Comparison of ENCODE assay signal across 21 cellular contexts in the genomic region with DNA sequence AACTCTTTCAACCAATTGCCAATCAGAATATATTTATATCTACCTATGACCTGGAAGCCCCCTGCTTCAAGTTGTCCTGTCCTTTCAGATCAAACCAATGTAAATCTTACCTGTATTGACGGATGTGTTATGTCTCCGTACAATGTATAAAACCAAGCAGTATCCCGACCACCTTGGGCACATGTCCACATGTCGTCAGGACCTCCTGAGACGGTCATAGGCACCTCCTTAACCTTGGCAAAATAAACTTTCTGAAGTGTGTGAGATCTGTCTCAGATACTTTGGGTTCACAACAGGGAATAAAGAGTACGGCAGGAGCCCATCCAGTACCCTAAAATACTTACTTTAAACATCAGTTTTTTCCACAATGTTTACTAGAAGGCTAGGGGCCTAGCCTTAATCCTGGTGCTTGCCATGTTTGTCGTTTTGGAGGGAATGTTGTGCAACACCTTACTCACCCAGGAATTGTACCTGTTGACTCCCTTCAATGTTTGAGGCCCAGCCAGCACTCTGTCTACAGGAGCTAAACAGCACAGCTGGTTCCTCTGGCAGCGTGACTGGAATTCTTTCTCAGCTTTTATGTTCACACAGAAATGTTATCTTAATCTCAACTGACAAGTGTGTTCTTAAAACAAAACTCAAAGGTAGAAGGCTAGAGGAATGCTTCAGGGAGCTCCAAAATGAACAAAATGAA.
DNase-seq lines count a peak whose midpoint lies in the region; ATAC-seq, FAIRE-seq and TF ChIP-seq lines count a peak whose summit lies in the region.
"Had no signal": no experiment of that assay in that cellular context is flagged by ENCODE, and none has a peak within 500 bp of the region (broad histone marks: within the 10 kb centered on the region; RNA-seq: fewer than 3 reads in every experiment).

No MANE protein-coding gene starts in this region.

- ATAC-seq in GM18498 (IDR thresholded peaks at IDR 0.05; ENCODE audit: unreplicated experiment), result no peak
- ATAC-seq: activated CD4-positive, CD25-positive, alpha-beta regulatory T cell treated with anti-CD3 and anti-CD28 coated beads, Interleukin-2, amount 50 U/mL, for 24 hours; naive thymus-derived CD4-positive, alpha-beta T cell; right cardiac atrium; stimulated activated memory B cell treated with anti-CD40 and anti-IgM and Interleukin-4, amounts not matched to agents 10 μg/mL and 1 μg/mL and 100 μg/mL, for 72 hours had no signal

- H3K4me3 Mint-ChIP-seq in nephron, result no peak overlapping the region
- H3K4me3 Mint-ChIP-seq: activated naive CD8-positive, alpha-beta T cell; CD4-positive, CD25-positive, alpha-beta regulatory T cell; dendritic cell treated with granulocyte-macrophage colony-stimulating factor and Interleukin-4, amounts not matched to agents 40 ng/mL and 50 ng/mL, for 4 days; naive thymus-derived CD4-positive, alpha-beta T cell; stimulated activated memory B cell treated with anti-CD40 and anti-IgM and Interleukin-4, amounts not matched to agents 10 μg/mL and 1 μg/mL and 100 μg/mL, for 72 hours had no signal

- no peaks in the 10 kb centered on the region for H3K27me3 Mint-ChIP-seq in nephron (ENCODE audit: low read depth)
- H3K27me3 Mint-ChIP-seq: activated naive CD8-positive, alpha-beta T cell; dendritic cell treated with granulocyte-macrophage colony-stimulating factor and Interleukin-4, amounts not matched to agents 40 ng/mL and 50 ng/mL, for 4 days; stimulated activated memory B cell treated with anti-CD40 and anti-IgM and Interleukin-4, amounts not matched to agents 10 μg/mL and 1 μg/mL and 100 μg/mL, for 72 hours had no signal

- H3K79me2 ChIP-seq in ACC112 (ENCODE audit: control insufficient read depth, insufficient read depth, low read length, unreplicated experiment), result no peaks in the 10 kb centered on the region

- in situ Hi-C loops in astrocyte of the cerebellum (cut with HindIII; ENCODE audit: low sequenced_read_pairs), result no loop called here

- DNase-seq in astrocyte of the cerebellum (ENCODE audit: low read depth), result peak; percentile 18
- peak; percentile 8 for DNase-seq in iPS-NIHi11 (ENCODE audit: low spot score)
- no peak for DNase-seq in UCSD-AML1 (lab: John Stamatoyannopoulos, UW; ENCODE audit: unreplicated experiment)
- DNase-seq in HEK293T (ENCODE audit: extremely low spot score), result no peak
- DNase-seq in H54 (ENCODE audit: insufficient read length, low spot score), result no peak
- DNase-seq: activated CD8-positive, alpha-beta memory T cell treated with anti-CD3 and anti-CD28 coated beads, Interleukin-2, amount 50 U/mL, for 4 hours; CD4-positive, CD25-positive, alpha-beta regulatory T cell; EL; GOT3; naive thymus-derived CD4-positive, alpha-beta T cell; NCI-H1694; NCI-H510A treated with DMSO at 0.1 percent for 48 hours; right cardiac atrium had no signal

- peaks cover 33% of the 10 kb centered on the region for H3K4me1 Mint-ChIP-seq in nephron
- H3K4me1 Mint-ChIP-seq: CD4-positive, CD25-positive, alpha-beta regulatory T cell; naive thymus-derived CD4-positive, alpha-beta T cell; stimulated activated memory B cell treated with anti-CD40 and anti-IgM and Interleukin-4, amounts not matched to agents 10 μg/mL and 1 μg/mL and 100 μg/mL, for 72 hours had no signal

- peak overlapping the region; percentile 39 to 61 (median 47) for H3K27ac Mint-ChIP-seq in nephron
- H3K27ac Mint-ChIP-seq: activated naive CD8-positive, alpha-beta T cell; CD4-positive, CD25-positive, alpha-beta regulatory T cell; dendritic cell treated with granulocyte-macrophage colony-stimulating factor and Interleukin-4, amounts not matched to agents 40 ng/mL and 50 ng/mL, for 4 days; naive thymus-derived CD4-positive, alpha-beta T cell; stimulated activated memory B cell treated with anti-CD40 and anti-IgM and Interleukin-4, amounts not matched to agents 10 μg/mL and 1 μg/mL and 100 μg/mL, for 72 hours had no signal

- H2AFZ ChIP-seq in ACC112 (ENCODE audit: low read length, unreplicated experiment), result no peak overlapping the region

- CTCF ChIA-PET in HEK293T (lab: Yijun Ruan, JAX), result interaction anchor here (0.5 to 0.7 kb wide), 2 partner anchors 932 to 1205 kb away, joined by 3 to 4 read pairs; no protein-coding TSS in a partner anchor

- H3K36me3 ChIP-seq in ACC112 (ENCODE audit: insufficient read depth, low read length), result no peaks in the 10 kb centered on the region

- no peak overlapping the region for H3K27ac ChIP-seq in ACC112 (ENCODE audit: low read depth, low read length)

- no peak for TF ChIP-seq POLR2A in H54 (IDR thresholded peaks at IDR 0.05; ENCODE audit: low read depth, low read length)

- H3K4me1 ChIP-seq in ACC112 (ENCODE audit: control insufficient read depth, insufficient read depth, low read length, unreplicated experiment), result no peaks in the 10 kb centered on the region

- POLR2A ChIA-PET in HEK293T (lab: Yijun Ruan, JAX), result no interaction called here

- H3K27me3 ChIP-seq in ACC112 (ENCODE audit: insufficient read depth, low read length), result no peaks in the 10 kb centered on the region

- H3K36me3 Mint-ChIP-seq in nephron (ENCODE audit: low read depth), result no peaks in the 10 kb centered on the region
- H3K36me3 Mint-ChIP-seq: activated naive CD8-positive, alpha-beta T cell; CD4-positive, CD25-positive, alpha-beta regulatory T cell; naive thymus-derived CD4-positive, alpha-beta T cell; stimulated activated memory B cell treated with anti-CD40 and anti-IgM and Interleukin-4, amounts not matched to agents 10 μg/mL and 1 μg/mL and 100 μg/mL, for 72 hours had no signal

- no peak for TF ChIP-seq CTCF in astrocyte of the cerebellum (IDR thresholded peaks at IDR 0.05; ENCODE audit: low read depth, low read length, missing control alignments)
- no peak for TF ChIP-seq CTCF in nephron (IDR thresholded peaks at IDR 0.05; ENCODE audit: unreplicated experiment in 3 of 3)

- no peaks in the 10 kb centered on the region for H3K9me3 Mint-ChIP-seq in nephron
- H3K9me3 Mint-ChIP-seq: stimulated activated memory B cell treated with anti-CD40 and anti-IgM and Interleukin-4, amounts not matched to agents 10 μg/mL and 1 μg/mL and 100 μg/mL, for 72 hours had no signal

- FAIRE-seq in H54 (lab: Jason Lieb, UNC), result no peak
- FAIRE-seq: A204.1 had no signal

- H3K4me3 ChIP-seq in ACC112 (ENCODE audit: low read depth, low read length) (peak overlapping the region; percentile 19; the same call in 1 of the 2 replicates), astrocyte of the cerebellum (ENCODE audit: low read depth, low read length) (no peak overlapping the region)

TF ChIP-seq in HEK293T, 16 proteins besides CTCF, POLR2A, EP300 and RAD21:
- TF ChIP-seq SP1 (IDR thresholded peaks at IDR 0.05) (no peak), ARNT (IDR thresholded peaks at IDR 0.05) (no peak), CTBP1 (IDR thresholded peaks at IDR 0.05; ENCODE audit: borderline replicate concordance) (no peak)

Comparison
In these comparisons a context has a peak if more than half of its experiments do, and no peak if none do; other contexts are left out.
1. DNase-seq: peak in astrocyte of the cerebellum (single experiment) and iPS-NIHi11 (single experiment); none in UCSD-AML1 (single experiment), HEK293T (single experiment) and H54 (single experiment).